ENCODE assay signal across 1 cellular context in genomic region chr17:4939804-4940624, GRCh38.
TF ChIP-seq lines count a peak whose summit lies in the region.

Gene RNF167 (plus strand): TSS chr17:4940268. CDS start chr17:4940910, 642 bp downstream.
Gene SLC25A11 (minus strand): TSS chr17:4940046. CDS start chr17:4939910, 136 bp downstream.

TF ChIP-seq in HepG2, 621 proteins besides CTCF, POLR2A, EP300 and RAD21 (continued from another document and continues in another):
- TF ChIP-seq ZBTB40 (IDR thresholded peaks at IDR 0.05), result peak; percentile 55
- no peak for TF ChIP-seq ZBTB40 (CRISPR knock-in tag; IDR thresholded peaks at IDR 0.05)
- TF ChIP-seq ZNF639 (CRISPR knock-in tag; conservative IDR thresholded peaks at IDR 0.05), result peak; percentile 67
- TF ChIP-seq THAP8 (CRISPR knock-in tag; IDR thresholded peaks at IDR 0.05; ENCODE audit: borderline replicate concordance), result no peak
- peak; percentile 78 for TF ChIP-seq PHF8 (CRISPR knock-in tag; IDR thresholded peaks at IDR 0.05)
- no peak for TF ChIP-seq JARID2 (CRISPR knock-in tag; IDR thresholded peaks at IDR 0.05; ENCODE audit: insufficient replicate concordance)
- peak; percentile 45; the same call in 1 of the 2 replicates for TF ChIP-seq ZFP91 (CRISPR knock-in tag; IDR thresholded peaks at IDR 0.05; ENCODE audit: borderline replicate concordance)
- TF ChIP-seq GMEB2 (CRISPR knock-in tag; IDR thresholded peaks at IDR 0.05; ENCODE audit: low read depth), result peak; percentile 85
- 0 out of 2 replicates have a peak, but pooled peaks have one; percentile 26 for TF ChIP-seq ZGPAT (CRISPR knock-in tag; IDR thresholded peaks at IDR 0.05)
- TF ChIP-seq JUND (CRISPR knock-in tag; IDR thresholded peaks at IDR 0.05), result 0 out of 2 replicates have a peak, but pooled peaks have one; percentile 28
- peak; percentile 82 for TF ChIP-seq E2F1 (CRISPR knock-in tag; IDR thresholded peaks at IDR 0.05)
- TF ChIP-seq ZBTB10 (CRISPR knock-in tag; IDR thresholded peaks at IDR 0.05; ENCODE audit: borderline replicate concordance), result 0 out of 2 replicates have a peak, but pooled peaks have one; percentile 41
- peak; percentile 79; the same call in 1 of the 2 replicates for TF ChIP-seq ZMAT3 (CRISPR knock-in tag; conservative IDR thresholded peaks at IDR 0.05)
- 0 out of 2 replicates have a peak, but pooled peaks have one; percentile 21 for TF ChIP-seq ZBTB25 (CRISPR knock-in tag; IDR thresholded peaks at IDR 0.05)
- peak; percentile 48; the same call in 1 of the 2 replicates for TF ChIP-seq ARNTL (CRISPR knock-in tag; IDR thresholded peaks at IDR 0.05)
- TF ChIP-seq REST (IDR thresholded peaks at IDR 0.05; ENCODE audit: borderline replicate concordance in 1 of 2, low read depth in 1 of 2, low read length in 2 of 2), result no peak
- no peak for TF ChIP-seq SMYD3 (CRISPR knock-in tag; IDR thresholded peaks at IDR 0.05)
- TF ChIP-seq ELF1 (CRISPR knock-in tag; IDR thresholded peaks at IDR 0.05), result no peak; the same call in none of the 2 replicates
- TF ChIP-seq PHF20 (CRISPR knock-in tag; IDR thresholded peaks at IDR 0.05), result peak; percentile 69
- TF ChIP-seq ZNF510 (CRISPR knock-in tag; IDR thresholded peaks at IDR 0.05; ENCODE audit: low read depth), result 0 out of 2 replicates have a peak, but pooled peaks have one; percentile 33
- peak; percentile 97 for TF ChIP-seq RBFOX2 (IDR thresholded peaks at IDR 0.05; ENCODE audit: low read depth, low read length)
- 0 out of 2 replicates have a peak, but pooled peaks have one; percentile 18 for TF ChIP-seq ZNF607 (CRISPR knock-in tag; IDR thresholded peaks at IDR 0.05; ENCODE audit: borderline replicate concordance)
- TF ChIP-seq TAF15 (IDR thresholded peaks at IDR 0.05; ENCODE audit: low read depth, low read length, poor library complexity, severe bottlenecking), result peak; percentile 53
